ENCODE assay signal across 19 cellular contexts in the genomic region with DNA sequence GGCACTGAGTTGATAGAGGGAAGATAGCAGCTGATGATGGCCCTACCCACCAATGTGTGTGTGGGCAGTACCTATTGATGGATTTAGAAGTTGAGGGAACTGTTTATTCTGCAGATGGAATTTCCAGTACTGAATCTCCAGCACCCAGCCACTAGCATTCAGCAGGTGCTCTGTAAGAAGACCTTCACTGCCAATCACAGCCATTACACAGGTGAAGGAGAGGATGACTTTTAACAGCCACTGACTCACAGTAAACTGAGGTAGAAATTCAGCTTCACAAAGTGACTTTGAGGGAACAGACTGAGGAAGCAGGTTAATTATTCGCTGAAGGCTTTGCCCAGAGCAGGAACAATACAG.
"Had no signal": no experiment of that assay in that cellular context is flagged by ENCODE, and none has a peak within 500 bp of the region (broad histone marks: within the 10 kb centered on the region; RNA-seq: fewer than 3 reads in every experiment).

No MANE protein-coding gene starts in this region.

- H3K9me3 Mint-ChIP-seq: activated naive CD4-positive, alpha-beta T cell treated with anti-CD3 and anti-CD28 coated beads, Interleukin-2, amount 10 ng/mL, durations not matched to agents 7 days and 5 days; naive B cell; neural progenitor cell; T-helper 1 cell treated with Interleukin-12 subunit alpha and Interleukin-12 subunit beta and Interleukin-4 antibody, amounts not matched to agents 30 μg/mL and 1 μg/mL, for 36 hours had no signal

- H3K27ac Mint-ChIP-seq: activated naive CD4-positive, alpha-beta T cell treated with anti-CD3 and anti-CD28 coated beads, Interleukin-2, amount 10 ng/mL, durations not matched to agents 7 days and 5 days; neural progenitor cell; T-helper 1 cell treated with Interleukin-12 subunit alpha and Interleukin-12 subunit beta and Interleukin-4 antibody, amounts not matched to agents 30 μg/mL and 1 μg/mL, for 36 hours had no signal

- H3K27me3 ChIP-seq: colonic mucosa, sigmoid colon, upper lobe of left lung had no signal

- H3K9me3 ChIP-seq: colonic mucosa, esophagus muscularis mucosa, lower lobe of right lung, sigmoid colon, upper lobe of left lung had no signal

- H3K27ac ChIP-seq: colonic mucosa, esophagus muscularis mucosa, lower lobe of right lung, neural progenitor cell, sigmoid colon, upper lobe of left lung had no signal

- H3K4me1 ChIP-seq: colonic mucosa, esophagus muscularis mucosa, neural progenitor cell, sigmoid colon had no signal

- H3K27me3 Mint-ChIP-seq: naive B cell had no signal

- H3K36me3 ChIP-seq: colonic mucosa, esophagus muscularis mucosa, lower lobe of right lung, neural progenitor cell, sigmoid colon, upper lobe of left lung had no signal

- DNase-seq: activated CD4-positive, alpha-beta T cell treated with anti-CD3 and anti-CD28 coated beads for 4 hours; activated CD4-positive, alpha-beta T cell treated with anti-CD3 and anti-CD28 coated beads, Interleukin-2, amount 50 U/mL, for 48 hours; activated CD4-positive, CD25-positive, alpha-beta regulatory T cell; activated effector memory CD4-positive, alpha-beta T cell treated with anti-CD3 and anti-CD28 coated beads, Interleukin-2, amount 50 U/mL, for 16 hours; activated naive CD4-positive, alpha-beta T cell treated with anti-CD3 and anti-CD28 coated beads, Interleukin-2, amount 10 ng/mL, durations not matched to agents 7 days and 5 days; colonic mucosa; glutamatergic neuron; hippocampal formation; lower lobe of right lung; naive B cell; sigmoid colon; stimulated activated CD4-positive, alpha-beta T cell treated with anti-CD3 and anti-CD28 coated beads, Interleukin-15, amount 100 ng/mL, for 24 hours; stimulated activated naive CD4-positive, alpha-beta T cell; T1000 had no signal

- H3K4me3 ChIP-seq: colonic mucosa, esophagus muscularis mucosa, lower lobe of right lung, neural progenitor cell, sigmoid colon, smooth muscle cell, upper lobe of left lung had no signal

- H3K36me3 Mint-ChIP-seq: activated naive CD4-positive, alpha-beta T cell treated with anti-CD3 and anti-CD28 coated beads, Interleukin-2, amount 10 ng/mL, durations not matched to agents 7 days and 5 days; naive B cell; neural progenitor cell had no signal

- H3K4me3 Mint-ChIP-seq: activated naive CD4-positive, alpha-beta T cell treated with anti-CD3 and anti-CD28 coated beads, Interleukin-2, amount 10 ng/mL, durations not matched to agents 7 days and 5 days; neural progenitor cell; T-helper 1 cell treated with Interleukin-12 subunit alpha and Interleukin-12 subunit beta and Interleukin-4 antibody, amounts not matched to agents 30 μg/mL and 1 μg/mL, for 36 hours had no signal
